ENCODE assay signal across 23 cellular contexts in genomic region chr20:43794326-43794725, GRCh38.
DNase-seq lines count a peak whose midpoint lies in the region; ATAC-seq, FAIRE-seq and TF ChIP-seq lines count a peak whose summit lies in the region.
"Had no signal": no experiment of that assay in that cellular context is flagged by ENCODE, and none has a peak within 500 bp of the region (broad histone marks: within the 10 kb centered on the region; RNA-seq: fewer than 3 reads in every experiment).

No MANE protein-coding gene starts in this region.

- H3K27ac ChIP-seq in RWPE2 (ENCODE audit: poor library complexity, severe bottlenecking): no peak overlapping the region
- H3K27ac ChIP-seq: A549; BLaER1 treated with 17β-estradiol and CSF1 and Interleukin-3, amounts not matched to agents 10 nM and 100 nM had no signal

- H3K4me3 ChIP-seq in RWPE2 (ENCODE audit: severe bottlenecking): no peak overlapping the region
- H3K4me3 ChIP-seq: A549; BLaER1 treated with 17β-estradiol and CSF1 and Interleukin-3, amounts not matched to agents 10 nM and 100 nM; HAP-1 had no signal

- no peaks in the 10 kb centered on the region for H3K9me3 ChIP-seq in RWPE2 (ENCODE audit: severe bottlenecking)
- H3K9me3 ChIP-seq: BE2C, HAP-1 had no signal

- ATAC-seq in RWPE2 (ENCODE audit: low read depth): no peak
- no peak for ATAC-seq in HG03354 (IDR thresholded peaks at IDR 0.05; ENCODE audit: poor library complexity, severe bottlenecking, unreplicated experiment)
- ATAC-seq: A549 had no signal

- peak; percentile 26 for FAIRE-seq in HTR-8/SVneo (lab: Jason Lieb, UNC)
- FAIRE-seq: A549, G401.6, GM12892, H54 had no signal

- no peaks in the 10 kb centered on the region for H3K4me1 ChIP-seq in RWPE2 (ENCODE audit: insufficient read depth, poor library complexity, severe bottlenecking)
- H3K4me1 ChIP-seq: A549, HAP-1 had no signal

- no peak for DNase-seq in HTR-8/SVneo (ENCODE audit: insufficient read length, low spot score)
- DNase-seq in RWPE2 (ENCODE audit: low spot score): peak; percentile 19
- DNase-seq in cerebellum (ENCODE audit: low spot score): peak; percentile 47
- DNase-seq in HK-2 (ENCODE audit: unreplicated experiment): no peak
- no peak for DNase-seq in activated CD4-positive, alpha-beta T cell treated with anti-CD3 and anti-CD28 coated beads for 4 hours
- DNase-seq: 8988T; ACHN; AML-193; BE2C; Calu3; CD4-positive, alpha-beta T cell; COR-L47; DMS53; DMS79 treated with DMSO at 0.1 percent for 48 hours; GOT3; HFFc6 had no signal

- no peaks in the 10 kb centered on the region for H3K36me3 ChIP-seq in RWPE2 (ENCODE audit: low read depth)
- H3K36me3 ChIP-seq: BE2C; BLaER1 treated with 17β-estradiol and CSF1 and Interleukin-3, amounts not matched to agents 10 nM and 100 nM; HAP-1 had no signal

- H3K27me3 ChIP-seq in RWPE2 (ENCODE audit: insufficient read depth, poor library complexity, severe bottlenecking): no peaks in the 10 kb centered on the region
- H3K27me3 ChIP-seq: BE2C; BLaER1 treated with 17β-estradiol and CSF1 and Interleukin-3, amounts not matched to agents 10 nM and 100 nM had no signal

- no peak for TF ChIP-seq CTCF in RWPE2 (IDR thresholded peaks at IDR 0.05; ENCODE audit: poor library complexity, severe bottlenecking)

Comparison
In these comparisons a context has a peak if more than half of its experiments do, and no peak if none do; other contexts are left out.
1. DNase-seq: peak in RWPE2 (single experiment) and cerebellum (single experiment); none in HTR-8/SVneo (single experiment), HK-2 (single experiment) and activated CD4-positive, alpha-beta T cell treated with anti-CD3 and anti-CD28 coated beads for 4 hours (0 of 2).